1 cellular context compared by ENCODE assay signal in the genomic region with DNA sequence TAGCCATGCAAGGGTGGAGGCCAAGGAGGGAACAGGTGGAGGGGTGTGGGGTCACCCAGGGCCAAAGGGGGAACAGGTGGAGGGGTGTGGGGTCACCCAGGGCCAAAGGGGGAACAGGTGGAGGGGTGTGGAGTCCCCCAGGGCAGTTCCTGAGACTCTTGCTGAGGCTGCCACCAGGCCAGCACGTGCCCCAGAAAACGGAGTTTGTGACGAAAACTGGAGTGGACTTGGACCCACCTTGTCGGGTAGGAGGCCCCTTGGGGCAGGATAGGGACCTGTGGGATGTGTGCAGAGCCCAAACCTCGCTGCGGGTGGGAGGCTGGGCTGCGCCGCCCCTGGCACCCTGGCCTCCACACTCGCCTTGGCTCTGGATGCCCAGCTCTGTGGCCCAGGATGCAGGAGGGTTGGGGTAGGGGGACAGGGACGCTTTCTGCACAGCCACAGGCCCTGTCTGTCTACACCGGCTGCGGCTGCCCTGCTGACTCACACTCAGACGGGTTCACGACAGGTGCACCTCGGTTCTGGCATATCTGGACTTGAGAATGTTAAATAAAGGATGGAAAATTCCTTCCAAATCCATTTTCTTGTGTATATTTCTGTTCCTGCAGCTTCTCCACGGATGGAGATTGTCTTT.
TF ChIP-seq lines count a peak whose summit lies in the region.

No MANE protein-coding gene starts in this region.

TF ChIP-seq in SK-N-SH, 30 proteins besides CTCF, POLR2A, EP300 and RAD21 (continued from another document):
- TF ChIP-seq REST (IDR thresholded peaks at IDR 0.05; ENCODE audit: low read depth, low read length) = no peak
- no peak for TF ChIP-seq TCF12 (IDR thresholded peaks at IDR 0.05)
- TF ChIP-seq EZH2phosphoT487 (IDR thresholded peaks at IDR 0.05; ENCODE audit: borderline replicate concordance, low read depth) = no peak
- TF ChIP-seq, protein P1, sequence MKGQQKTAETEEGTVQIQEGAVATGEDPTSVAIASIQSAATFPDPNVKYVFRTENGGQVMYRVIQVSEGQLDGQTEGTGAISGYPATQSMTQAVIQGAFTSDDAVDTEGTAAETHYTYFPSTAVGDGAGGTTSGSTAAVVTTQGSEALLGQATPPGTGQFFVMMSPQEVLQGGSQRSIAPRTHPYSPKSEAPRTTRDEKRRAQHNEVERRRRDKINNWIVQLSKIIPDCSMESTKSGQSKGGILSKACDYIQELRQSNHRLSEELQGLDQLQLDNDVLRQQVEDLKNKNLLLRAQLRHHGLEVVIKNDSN (IDR thresholded peaks at IDR 0.05; ENCODE audit: borderline replicate concordance, low read depth) = no peak
